12 cellular contexts compared by ENCODE assay signal in the genomic region with DNA sequence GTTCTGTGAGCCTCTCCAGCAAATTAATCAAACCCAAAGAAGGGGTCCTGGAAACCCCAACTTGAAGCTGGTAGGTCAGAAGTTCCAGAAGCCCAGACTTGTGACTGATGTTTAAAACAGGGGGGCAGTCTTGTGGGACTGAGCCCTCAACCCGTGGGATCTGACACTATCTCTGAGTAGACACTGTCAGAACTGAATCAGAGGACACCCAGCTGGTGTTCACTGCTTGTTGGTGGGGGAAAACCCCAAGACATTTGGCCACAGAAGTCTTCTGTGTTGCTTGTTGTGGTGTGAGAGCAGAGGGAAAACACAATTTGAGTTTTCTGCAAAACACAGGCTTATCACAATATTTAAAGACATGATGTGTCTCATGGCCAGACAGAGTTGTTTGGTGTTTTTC. TPM values are rescaled to one million over a fixed set of nuclear protein-coding genes. Genes with fewer than 3 reads are reported as not detected.
DNase-seq lines count a peak whose midpoint lies in the region; ATAC-seq and TF ChIP-seq lines count a peak whose summit lies in the region.
"Had no signal": no experiment of that assay in that cellular context is flagged by ENCODE, and none has a peak within 500 bp of the region (broad histone marks: within the 10 kb centered on the region; RNA-seq: fewer than 3 reads in every experiment).

No MANE protein-coding gene starts in this region.

- no peak overlapping the region for H3K23ac ChIP-seq in trophoblast cell (ENCODE audit: low read length)

- no peaks in the 10 kb centered on the region for H3K27me3 ChIP-seq in trophoblast cell (ENCODE audit: insufficient read depth, low read length)

- H3K36me3 ChIP-seq in trophoblast cell (ENCODE audit: control insufficient read depth in 1 of 2, insufficient read depth in 2 of 2, low read length in 2 of 2): peaks cover 1 to 5% of the 10 kb centered on the region in 2 experiments

- H3K4me3 ChIP-seq in choroid plexus epithelial cell (ENCODE audit: low read depth, low read length) (no peak overlapping the region), trophoblast cell (ENCODE audit: low read depth, low read length) (no peak overlapping the region)

- H3K4ac ChIP-seq in trophoblast cell (ENCODE audit: low read depth, low read length): no peak overlapping the region

- H3K79me1 ChIP-seq in trophoblast cell (ENCODE audit: low read length): no peaks in the 10 kb centered on the region

- peaks cover 2% of the 10 kb centered on the region for H3K79me2 ChIP-seq in trophoblast cell (ENCODE audit: control insufficient read depth, insufficient read depth, low read length, poor library complexity)

- DNase-seq in choroid plexus epithelial cell (ENCODE audit: low read depth) (peak; percentile 43), trophoblast cell (no peak), NCI-H146 treated with DMSO at 0.1 percent for 48 hours (lab: John Stamatoyannopoulos, UW; ENCODE audit: unreplicated experiment) (no peak), RKO (ENCODE audit: low spot score) (no peak)
- DNase-seq: activated CD4-positive, alpha-beta T cell treated with anti-CD3 and anti-CD28 coated beads, Interleukin-2, amount 10 ng/mL, durations not matched to agents 24 days and 14 days; GOT3; nephron progenitor cell; PC-3 had no signal

- peak; percentile 83 for ATAC-seq in GM19395 (IDR thresholded peaks at IDR 0.05; ENCODE audit: unreplicated experiment)
- peak; percentile 71 for ATAC-seq in HG03039 (IDR thresholded peaks at IDR 0.05; ENCODE audit: unreplicated experiment)
- no peak for ATAC-seq in HG03025 (IDR thresholded peaks at IDR 0.05; ENCODE audit: low FRiP score, unreplicated experiment)
- no peak for ATAC-seq in GM21528 (IDR thresholded peaks at IDR 0.05; ENCODE audit: low FRiP score, unreplicated experiment)
- ATAC-seq: PC-3 had no signal

- H3K4me1 ChIP-seq in trophoblast cell (ENCODE audit: control insufficient read depth in 1 of 2, insufficient read depth in 2 of 2, low read length in 2 of 2): peaks cover 0 to 7% of the 10 kb centered on the region in 2 experiments

- H3K14ac ChIP-seq in trophoblast cell (ENCODE audit: low read length): peak overlapping the region; percentile 34

- peak overlapping the region; percentile 53 for H3K18ac ChIP-seq in trophoblast cell (ENCODE audit: low read length)

- H4K8ac ChIP-seq in trophoblast cell (ENCODE audit: low read depth, low read length): no peak overlapping the region

- H2BK120ac ChIP-seq in trophoblast cell (ENCODE audit: insufficient read depth, low read length, poor library complexity): no peak overlapping the region

- no peak overlapping the region for H2AK5ac ChIP-seq in trophoblast cell (ENCODE audit: low read length)

- no peak overlapping the region for H3K27ac ChIP-seq in trophoblast cell (ENCODE audit: low read depth, low read length)

- no peak overlapping the region for H4K91ac ChIP-seq in trophoblast cell (ENCODE audit: low read depth, low read length)

- no peak for TF ChIP-seq CTCF in choroid plexus epithelial cell (conservative IDR thresholded peaks at IDR 0.05; ENCODE audit: low read depth, low read length)

- no peak overlapping the region for H3K4me2 ChIP-seq in trophoblast cell (ENCODE audit: low read length)

- no peak overlapping the region for H2BK5ac ChIP-seq in trophoblast cell (ENCODE audit: low read depth, low read length, poor library complexity)

- WGBS in trophoblast cell (ENCODE audit: extremely low coverage, insufficient coverage, insufficient read length): no CpG with 5 or more reads among the region's 1 CpG

- H4K12ac ChIP-seq in trophoblast cell (ENCODE audit: low read depth, low read length): no peak overlapping the region

- H3K9me3 ChIP-seq in trophoblast cell (ENCODE audit: insufficient read depth, low read depth, low read length): no peaks in the 10 kb centered on the region

- H2AFZ ChIP-seq in trophoblast cell (ENCODE audit: insufficient read depth, low read length, poor library complexity): no peak overlapping the region

- no peak overlapping the region for H3K9ac ChIP-seq in trophoblast cell (ENCODE audit: low read length)

- H2BK12ac ChIP-seq in trophoblast cell (ENCODE audit: low read length): no peak overlapping the region

RNA-seq across cellular contexts. Expression of gene KIF13A, which starts 29.9 kb away (rescaled TPM):
- 53.4 and 54.2 TPM in 2 replicates for polyA plus RNA-seq in trophoblast cell (2013)

Comparison
In these comparisons a context has a peak if more than half of its experiments do, and no peak if none do; other contexts are left out.
1. ATAC-seq: peak in GM19395 (single experiment) and HG03039 (single experiment); none in HG03025 (single experiment) and GM21528 (single experiment).